8 cellular contexts compared by ENCODE assay signal in genomic region chr20:48295445-48295903, GRCh38.
DNase-seq lines count a peak whose midpoint lies in the region; ATAC-seq, FAIRE-seq and TF ChIP-seq lines count a peak whose summit lies in the region.

No MANE protein-coding gene starts in this region.

- peak overlapping the region; percentile 79 for H3K9ac ChIP-seq in endothelial cell of umbilical vein (replicated peaks; ENCODE audit: extremely low read depth, insufficient read depth, low read length)

- no peak for ATAC-seq in HG03378 (IDR thresholded peaks at IDR 0.05; ENCODE audit: unreplicated experiment)

- intact Hi-C loops in endothelial cell of umbilical vein (cut with micrococcal nuclease) = loop anchor here (1.0 to 5.0 kb wide), 14 partner anchors 11 to 978 kb away; no protein-coding TSS in a partner anchor

- H3K27ac ChIP-seq in C4-2B = no peak overlapping the region
- peak overlapping the region; percentile 93 for H3K27ac ChIP-seq in endothelial cell of umbilical vein (ENCODE audit: insufficient read depth, low read depth, low read length)
- no peak overlapping the region for H3K27ac ChIP-seq in CD8-positive, alpha-beta memory T cell (ENCODE audit: low read depth, low read length)

- no peaks in the 10 kb centered on the region for H3K9me1 ChIP-seq in endothelial cell of umbilical vein (replicated peaks; ENCODE audit: control insufficient read depth, extremely low read depth, insufficient read depth, low read length)

- H3K4me2 ChIP-seq in endothelial cell of umbilical vein (ENCODE audit: insufficient read depth, low read length) = peak overlapping the region; percentile 53

- no peak overlapping the region for H3K27ac Mint-ChIP-seq in CD8-positive, alpha-beta memory T cell

- BruUV-seq in endothelial cell of umbilical vein (replicated peaks; lab: Mats Ljungman, UMichigan) = no TSS peak

- H3K9me3 ChIP-seq in endothelial cell of umbilical vein (replicated peaks; ENCODE audit: control insufficient read depth, insufficient read depth, low read length) = no peaks in the 10 kb centered on the region
- no peaks in the 10 kb centered on the region for H3K9me3 ChIP-seq in CD8-positive, alpha-beta memory T cell (ENCODE audit: low read length)

- FAIRE-seq in endothelial cell of umbilical vein (lab: Jason Lieb, UNC) = peak; percentile 94

- TF ChIP-seq CTCF in C4-2B (conservative IDR thresholded peaks at IDR 0.05) (peak; percentile 12), endothelial cell of umbilical vein (IDR thresholded peaks at IDR 0.05; ENCODE audit: extremely low read depth in 1 of 2, insufficient read depth in 1 of 2, low read depth in 1 of 2, low read length in 2 of 2) (peak; percentile 22 to 36)

- H3K36me3 Mint-ChIP-seq in CD8-positive, alpha-beta memory T cell = no peaks in the 10 kb centered on the region

- H3K4me1 Mint-ChIP-seq in CD8-positive, alpha-beta memory T cell = no peaks in the 10 kb centered on the region

- CTCF ChIA-PET in endothelial cell of umbilical vein (lab: Charles Lee) = interaction anchor here (0.6 to 2.7 kb wide), 28 partner anchors 8 to 1099 kb away, joined by 3 to 36 read pairs (median 5); no protein-coding TSS in a partner anchor
- CTCF ChIA-PET in CD8-positive, alpha-beta memory T cell (lab: Charles Lee) = no interaction called here

- POLR2A ChIA-PET in endothelial cell of umbilical vein (lab: Charles Lee) = interaction anchor here (0.7 to 1.8 kb wide), 3 partner anchors 12 to 440 kb away, joined by 3 to 12 read pairs (median 4); no protein-coding TSS in a partner anchor
- POLR2A ChIA-PET in CD8-positive, alpha-beta memory T cell (lab: Charles Lee) = no interaction called here

- H3K4me3 Mint-ChIP-seq in CD8-positive, alpha-beta memory T cell = no peak overlapping the region

- H3K36me3 ChIP-seq in endothelial cell of umbilical vein (ENCODE audit: control insufficient read depth in 2 of 2, extremely low read depth in 1 of 2, insufficient read depth in 2 of 2, low read length in 2 of 2) = no peaks in the 10 kb centered on the region
- no peaks in the 10 kb centered on the region for H3K36me3 ChIP-seq in CD8-positive, alpha-beta memory T cell (ENCODE audit: insufficient read depth, low read length)

- no peak for TF ChIP-seq POLR2A in endothelial cell of umbilical vein (IDR thresholded peaks at IDR 0.05; ENCODE audit: low read depth, low read length)

- H3K4me3 ChIP-seq in endothelial cell of umbilical vein (replicated peaks in 1 of 3; ENCODE audit: insufficient read depth in 1 of 3, low read depth in 1 of 3, low read length in 3 of 3) = no peak overlapping the region
- H3K4me3 ChIP-seq in CD8-positive, alpha-beta memory T cell (ENCODE audit: low read length) = no peak overlapping the region

- H4K20me1 ChIP-seq in endothelial cell of umbilical vein (replicated peaks; ENCODE audit: control insufficient read depth, extremely low read depth, insufficient read depth, low read length) = no peaks in the 10 kb centered on the region

- no peak overlapping the region for H2AFZ ChIP-seq in endothelial cell of umbilical vein (ENCODE audit: low read depth, low read length)

- H3K4me1 ChIP-seq in endothelial cell of umbilical vein (ENCODE audit: control insufficient read depth, extremely low read depth, insufficient read depth, low read length) = peaks cover 47% of the 10 kb centered on the region
- no peaks in the 10 kb centered on the region for H3K4me1 ChIP-seq in CD8-positive, alpha-beta memory T cell (ENCODE audit: insufficient read depth, low read length)

- H3K27me3 Mint-ChIP-seq in CD8-positive, alpha-beta memory T cell = peaks cover 9 to 20% of the 10 kb centered on the region in 2 donors

- no peaks in the 10 kb centered on the region for H3K79me2 ChIP-seq in endothelial cell of umbilical vein (ENCODE audit: control insufficient read depth, insufficient read depth, low read length)

- DNase-seq in NCI-H2196 (lab: John Stamatoyannopoulos, UW; ENCODE audit: unreplicated experiment) (peak; percentile 49), endothelial cell of umbilical vein (ENCODE audit: low read depth, low spot score) (peak; percentile 95), myocyte (ENCODE audit: low read depth) (peak; percentile 77), occipital lobe (lab: John Stamatoyannopoulos, UW) (no peak), OCI-M1 (lab: John Stamatoyannopoulos, UW) (no peak)
- DNase-seq in CD8-positive, alpha-beta memory T cell = no peak

- no peaks in the 10 kb centered on the region for H3K9me3 Mint-ChIP-seq in CD8-positive, alpha-beta memory T cell

- H3K27me3 ChIP-seq in endothelial cell of umbilical vein (ENCODE audit: control insufficient read depth in 2 of 2, insufficient read depth in 2 of 2, low read length in 2 of 2) = no peaks in the 10 kb centered on the region
- no peaks in the 10 kb centered on the region for H3K27me3 ChIP-seq in CD8-positive, alpha-beta memory T cell (ENCODE audit: insufficient read depth, low read length, poor library complexity, severe bottlenecking)

- dilution Hi-C loops in endothelial cell of umbilical vein (cut with MboI; ENCODE audit: extremely low pct_ligation_motif_present, low sequenced_read_pairs) = no loop called here

TF ChIP-seq in endothelial cell of umbilical vein, 7 proteins besides CTCF, POLR2A, EP300 and RAD21:
- TF ChIP-seq POLR2AphosphoS5 (IDR thresholded peaks at IDR 0.05; ENCODE audit: insufficient read depth, low read depth, low read length) (peak; percentile 78), JUN (IDR thresholded peaks at IDR 0.05; ENCODE audit: borderline replicate concordance, insufficient read depth, insufficient read length, low read depth) (peak; percentile 96), EZH2 (IDR thresholded peaks at IDR 0.05; ENCODE audit: borderline replicate concordance, low read depth, low read length, severe bottlenecking) (no peak), GATA2 (IDR thresholded peaks at IDR 0.05; ENCODE audit: insufficient read depth, insufficient read length, low read depth, low read length) (peak; percentile 95), MYC (IDR thresholded peaks at IDR 0.05; ENCODE audit: low read depth, low read length) (no peak), FOS (IDR thresholded peaks at IDR 0.05; ENCODE audit: borderline replicate concordance, insufficient read depth, low read length) (peak; percentile 89)

Comparison
In these comparisons a context has a peak if more than half of its experiments do, and no peak if none do; other contexts are left out.
1. DNase-seq: peak in NCI-H2196 (single experiment), endothelial cell of umbilical vein (single experiment) and myocyte (single experiment); none in occipital lobe (single experiment), CD8-positive, alpha-beta memory T cell (0 of 5) and OCI-M1 (single experiment).